ENCODE assay signal across 2 cellular contexts in the genomic region with DNA sequence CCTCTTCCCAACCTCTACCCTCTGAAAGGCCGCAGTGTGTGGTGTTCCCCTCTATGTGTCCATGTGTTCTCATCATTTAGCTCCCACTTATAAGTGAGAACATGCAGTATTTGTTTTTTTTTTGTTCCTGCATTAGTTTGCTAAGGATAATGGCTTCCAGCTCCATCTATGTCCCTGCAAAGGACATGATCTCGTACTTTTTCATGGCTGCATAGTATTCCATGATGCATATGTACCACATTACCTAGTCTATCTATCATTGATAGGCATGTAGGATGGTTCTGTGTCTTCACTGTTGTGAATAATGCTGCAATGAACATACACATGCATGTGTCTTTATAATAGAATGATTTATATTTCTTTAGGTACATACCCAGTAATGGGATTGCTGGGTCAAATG. TPM values are rescaled to one million over a fixed set of nuclear protein-coding genes. Genes with fewer than 3 reads are reported as not detected.
"Had no signal": no experiment of that assay in that cellular context is flagged by ENCODE, and none has a peak within 500 bp of the region (broad histone marks: within the 10 kb centered on the region; RNA-seq: fewer than 3 reads in every experiment).

No MANE protein-coding gene starts in this region.

RNA-seq across cellular contexts. Expression of a gene that starts 58.4 kb away (rescaled TPM):
- total RNA-seq: MCF 10A, NCI-H460 had no signal
